15 cellular contexts compared by ENCODE assay signal in the genomic region with DNA sequence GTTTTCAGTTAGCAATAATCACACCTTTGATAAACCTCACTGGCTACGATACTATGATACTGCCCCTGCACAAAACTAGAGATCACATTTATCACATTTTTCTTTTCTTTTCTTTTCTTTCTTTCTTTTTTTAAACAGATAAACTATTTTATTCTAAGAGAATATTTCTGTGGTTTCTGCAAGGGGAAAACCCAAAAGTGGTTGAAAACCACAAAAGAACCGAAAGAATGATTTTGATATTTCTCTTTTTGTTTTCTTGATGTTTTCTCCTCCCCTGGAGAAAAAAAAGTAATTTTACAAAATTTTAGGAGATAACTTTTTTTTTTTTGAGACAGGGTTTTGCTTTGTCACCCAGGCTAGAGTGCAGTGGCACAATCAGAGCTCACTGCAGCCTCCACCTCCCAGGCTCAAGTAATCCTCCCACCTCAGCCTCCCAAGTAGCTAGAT. TPM values are rescaled to one million over a fixed set of nuclear protein-coding genes. Genes with fewer than 3 reads are reported as not detected.
A peak's percentile ranks its signal among the peaks of the same experiment; 100 is the strongest.
DNase-seq lines count a peak whose midpoint lies in the region; ATAC-seq and TF ChIP-seq lines count a peak whose summit lies in the region.
"Had no signal": no experiment of that assay in that cellular context is flagged by ENCODE, and none has a peak within 500 bp of the region (broad histone marks: within the 10 kb centered on the region; RNA-seq: fewer than 3 reads in every experiment).

No MANE protein-coding gene starts in this region.

- peak; percentile 34 for ATAC-seq in CD4-positive, alpha-beta T cell (ENCODE audit: poor library complexity)
- ATAC-seq in GM18511 (IDR thresholded peaks at IDR 0.05; ENCODE audit: unreplicated experiment) (peak; percentile 33), HG03442 (IDR thresholded peaks at IDR 0.05; ENCODE audit: unreplicated experiment) (peak; percentile 25)
- ATAC-seq in activated naive CD8-positive, alpha-beta T cell treated with anti-CD3 and anti-CD28 coated beads, Interleukin-2, amount 50 U/mL, for 24 hours = no peak

- CTCF ChIA-PET in CD4-positive, alpha-beta T cell (lab: Charles Lee) = interaction anchor here (1.0 kb wide), 1 partner anchor 19 kb away, joined by 3 read pairs; a partner anchor contains a TSS

- H3K9me3 Mint-ChIP-seq in CD4-positive, alpha-beta T cell = no peaks in the 10 kb centered on the region
- no peaks in the 10 kb centered on the region for H3K9me3 Mint-ChIP-seq in activated naive CD8-positive, alpha-beta T cell treated with anti-CD3 and anti-CD28 coated beads, Interleukin-2, amount 50 U/mL, for 24 hours
- H3K9me3 Mint-ChIP-seq in nephron progenitor cell = no peaks in the 10 kb centered on the region
- H3K9me3 Mint-ChIP-seq: activated naive CD4-positive, alpha-beta T cell treated with anti-CD3 and anti-CD28 coated beads, Interleukin-2, amount 10 ng/mL, durations not matched to agents 7 days and 5 days had no signal

- no peaks in the 10 kb centered on the region for H3K36me3 ChIP-seq in tibial artery
- H3K36me3 ChIP-seq: MG63, sigmoid colon had no signal

- peaks cover 27% of the 10 kb centered on the region for H3K4me1 Mint-ChIP-seq in CD4-positive, alpha-beta T cell (ENCODE audit: low read depth)
- H3K4me1 Mint-ChIP-seq in activated naive CD8-positive, alpha-beta T cell treated with anti-CD3 and anti-CD28 coated beads, Interleukin-2, amount 50 U/mL, for 24 hours = peaks cover 20% of the 10 kb centered on the region
- H3K4me1 Mint-ChIP-seq in nephron progenitor cell = no peaks in the 10 kb centered on the region

- H3K36me3 Mint-ChIP-seq in CD4-positive, alpha-beta T cell (ENCODE audit: low read depth) = no peaks in the 10 kb centered on the region
- H3K36me3 Mint-ChIP-seq in activated naive CD8-positive, alpha-beta T cell treated with anti-CD3 and anti-CD28 coated beads, Interleukin-2, amount 50 U/mL, for 24 hours (ENCODE audit: low read depth) = no peaks in the 10 kb centered on the region
- H3K36me3 Mint-ChIP-seq in nephron progenitor cell (ENCODE audit: low read depth) = no peaks in the 10 kb centered on the region
- H3K36me3 Mint-ChIP-seq: activated naive CD4-positive, alpha-beta T cell treated with anti-CD3 and anti-CD28 coated beads, Interleukin-2, amount 10 ng/mL, durations not matched to agents 7 days and 5 days had no signal

- H3K27ac Mint-ChIP-seq in CD4-positive, alpha-beta T cell = no peak overlapping the region
- peak overlapping the region; percentile 20 for H3K27ac Mint-ChIP-seq in activated naive CD8-positive, alpha-beta T cell treated with anti-CD3 and anti-CD28 coated beads, Interleukin-2, amount 50 U/mL, for 24 hours
- no peak overlapping the region for H3K27ac Mint-ChIP-seq in nephron progenitor cell
- H3K27ac Mint-ChIP-seq: activated naive CD4-positive, alpha-beta T cell treated with anti-CD3 and anti-CD28 coated beads, Interleukin-2, amount 10 ng/mL, durations not matched to agents 7 days and 5 days had no signal

- POLR2A ChIA-PET in CD4-positive, alpha-beta T cell (lab: Charles Lee) = interaction anchor here (0.7 to 0.9 kb wide), 2 partner anchors 19 to 82 kb away, joined by 3 read pairs; a partner anchor contains a TSS

- TF ChIP-seq CTCF in CD4-positive, alpha-beta T cell (IDR thresholded peaks at IDR 0.05) = no peak
- TF ChIP-seq CTCF in nephron progenitor cell (IDR thresholded peaks at IDR 0.05) (no peak), tibial artery (IDR thresholded peaks at IDR 0.05) (no peak)

- no peak overlapping the region for H3K27ac ChIP-seq in CD4-positive, alpha-beta T cell (ENCODE audit: low read depth, low read length)
- no peak overlapping the region for H3K27ac ChIP-seq in tibial artery
- H3K27ac ChIP-seq: sigmoid colon had no signal

- no peak overlapping the region for H3K4me3 ChIP-seq in tibial artery
- H3K4me3 ChIP-seq: MG63, sigmoid colon had no signal

- no peaks in the 10 kb centered on the region for H3K9me3 ChIP-seq in CD4-positive, alpha-beta T cell (ENCODE audit: control insufficient read depth, low read length)
- no peaks in the 10 kb centered on the region for H3K9me3 ChIP-seq in tibial artery
- H3K9me3 ChIP-seq: MG63 had no signal

- intact Hi-C loops in CD4-positive, alpha-beta T cell (cut with DNase I, micrococcal nuclease) = no loop called here
- intact Hi-C loops in tibial artery (cut with DNase I; ENCODE audit: low total_unique reads) = no loop called here

- H3K27me3 ChIP-seq in CD4-positive, alpha-beta T cell (ENCODE audit: control insufficient read depth, insufficient read depth, low read length) = peaks cover 2% of the 10 kb centered on the region
- H3K27me3 ChIP-seq in tibial artery = no peaks in the 10 kb centered on the region
- H3K27me3 ChIP-seq: MG63, sigmoid colon had no signal

- H3K4me1 ChIP-seq in tibial artery = no peaks in the 10 kb centered on the region
- H3K4me1 ChIP-seq: sigmoid colon had no signal

- DNase-seq in CD4-positive, alpha-beta T cell = no peak
- no peak for DNase-seq in activated naive CD8-positive, alpha-beta T cell treated with anti-CD3 and anti-CD28 coated beads, Interleukin-2, amount 50 U/mL, for 24 hours
- no peak for DNase-seq in nephron progenitor cell
- no peak for DNase-seq in retina
- no peak for DNase-seq in dedifferentiated amniotic fluid mesenchymal stem cell (ENCODE audit: extremely low spot score)
- no peak for DNase-seq in tibial artery
- DNase-seq: activated naive CD4-positive, alpha-beta T cell treated with anti-CD3 and anti-CD28 coated beads, Interleukin-2, amount 10 ng/mL, durations not matched to agents 7 days and 5 days; C1 segment of cervical spinal cord; cerebellar nuclear complex; left ventricle myocardium superior; MG63; NCI-H2107; sigmoid colon had no signal

- H3K27me3 Mint-ChIP-seq in CD4-positive, alpha-beta T cell = peaks cover 17% of the 10 kb centered on the region
- H3K27me3 Mint-ChIP-seq in activated naive CD8-positive, alpha-beta T cell treated with anti-CD3 and anti-CD28 coated beads, Interleukin-2, amount 50 U/mL, for 24 hours = peaks cover 35% of the 10 kb centered on the region
- peaks cover 17% of the 10 kb centered on the region for H3K27me3 Mint-ChIP-seq in nephron progenitor cell (ENCODE audit: low read depth, poor library complexity)

- peak overlapping the region; percentile 60 for H3K4me3 Mint-ChIP-seq in CD4-positive, alpha-beta T cell
- peak overlapping the region; percentile 46 for H3K4me3 Mint-ChIP-seq in activated naive CD8-positive, alpha-beta T cell treated with anti-CD3 and anti-CD28 coated beads, Interleukin-2, amount 50 U/mL, for 24 hours
- no peak overlapping the region for H3K4me3 Mint-ChIP-seq in nephron progenitor cell
- H3K4me3 Mint-ChIP-seq: activated naive CD4-positive, alpha-beta T cell treated with anti-CD3 and anti-CD28 coated beads, Interleukin-2, amount 10 ng/mL, durations not matched to agents 7 days and 5 days had no signal

RNA-seq across cellular contexts. Expression of a gene that starts 18.4 kb away (rescaled TPM):
- 1 to 10 TPM in 1 of 2 experiments, under 1 TPM in 1; 0.33 to 1.1 TPM for total RNA-seq in CD4-positive, alpha-beta T cell
